8 cellular contexts compared by ENCODE assay signal in the genomic region with DNA sequence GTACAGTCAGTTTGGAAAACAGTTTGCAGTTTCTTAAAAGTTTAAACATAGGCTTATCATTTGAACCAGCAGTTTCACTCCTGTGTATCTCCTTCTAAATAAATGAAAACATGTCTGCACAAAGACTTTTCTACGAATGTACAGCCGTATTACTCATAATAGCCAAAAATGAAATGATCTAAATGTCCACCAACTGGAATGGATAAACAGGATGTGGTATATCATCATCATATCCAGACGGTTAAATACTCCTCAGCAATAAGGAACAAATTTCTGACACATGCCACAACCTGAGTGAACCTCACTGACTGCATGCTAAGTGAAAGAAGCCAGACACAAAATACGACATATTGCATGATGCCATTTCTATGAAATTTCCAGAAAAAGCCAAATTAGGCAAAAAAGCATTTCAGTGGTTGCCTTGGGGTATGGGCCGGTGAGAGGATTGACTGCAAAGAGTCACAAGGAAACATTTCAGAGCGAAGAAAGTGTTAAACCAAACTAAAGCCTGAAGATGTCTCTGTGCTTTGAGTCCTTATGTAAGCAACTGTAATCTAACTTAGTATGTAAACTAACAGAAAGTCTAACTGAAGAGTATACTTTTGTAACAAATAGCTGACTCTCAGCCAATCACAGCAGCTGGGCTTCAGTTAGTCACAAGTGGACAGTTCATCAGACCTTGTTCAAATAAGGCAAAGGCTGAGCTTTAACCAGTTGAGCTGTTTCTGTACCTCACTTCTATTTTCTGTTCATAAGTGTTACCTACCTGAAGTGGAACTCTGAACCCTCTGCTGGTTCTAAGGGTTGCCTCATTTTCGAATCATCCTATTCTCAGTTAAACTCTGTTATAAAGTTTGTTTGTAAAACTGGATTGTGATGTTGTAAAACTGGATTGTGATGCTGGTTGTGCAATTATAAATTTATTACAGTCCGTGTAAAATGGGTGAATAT.
A peak's percentile ranks its signal among the peaks of the same experiment; 100 is the strongest.
DNase-seq lines count a peak whose midpoint lies in the region; ATAC-seq and TF ChIP-seq lines count a peak whose summit lies in the region.

No MANE protein-coding gene starts in this region.

- H3K9me3 ChIP-seq in fibroblast of lung (ENCODE audit: control insufficient read depth, insufficient read depth, low read depth, low read length) (no peaks in the 10 kb centered on the region), stomach smooth muscle (ENCODE audit: control insufficient read depth in 2 of 2, low read length in 2 of 2) (no peaks in the 10 kb centered on the region)

- peak overlapping the region; percentile 84 for H3K27ac ChIP-seq in fibroblast of lung (ENCODE audit: insufficient read depth, low read length)
- H3K27ac ChIP-seq in stomach smooth muscle (ENCODE audit: low read length), result peak overlapping the region; percentile 75

- no peak overlapping the region for H3K9ac ChIP-seq in fibroblast of lung (ENCODE audit: insufficient read depth, low read length)
- peak overlapping the region in 1 of 2 donors; percentile 10 for H3K9ac ChIP-seq in stomach smooth muscle (ENCODE audit: low read length in 2 of 2)

- DNase-seq in HCEC 1CT (peak; percentile 95), NCI-H2029 treated with DMSO at 0.1 percent for 48 hours (lab: John Stamatoyannopoulos, UW) (peak; percentile 25), fibroblast of lung (ENCODE audit: low read depth in 2 of 2) (peak; percentile 93 to 95), NCI-H187 treated with DMSO at 0.1 percent for 48 hours (lab: John Stamatoyannopoulos, UW) (no peak)
- no peak for DNase-seq in stimulated activated CD4-positive, alpha-beta T cell treated with anti-CD3 and anti-CD28 coated beads, Interleukin-2, amount 100 ng/mL, for 48 hours
- DNase-seq in stimulated activated CD4-positive, alpha-beta T cell treated with anti-CD3 and anti-CD28 coated beads, Interleukin-2, amount 100 ng/mL, for 24 hours, result no peak

- H4K20me1 ChIP-seq in fibroblast of lung (ENCODE audit: control insufficient read depth, extremely low read depth, insufficient read depth, low read length), result peaks cover 2% of the 10 kb centered on the region

- H3K27me3 ChIP-seq in fibroblast of lung (ENCODE audit: control insufficient read depth, insufficient read depth, low read length) (no peaks in the 10 kb centered on the region), stomach smooth muscle (ENCODE audit: control insufficient read depth in 1 of 2, insufficient read depth in 2 of 2, low read length in 2 of 2) (no peaks in the 10 kb centered on the region)

- H2AFZ ChIP-seq in fibroblast of lung (ENCODE audit: low read length), result no peak overlapping the region

- no peaks in the 10 kb centered on the region for H3K36me3 ChIP-seq in fibroblast of lung (ENCODE audit: control insufficient read depth, insufficient read depth, low read length)
- no peaks in the 10 kb centered on the region for H3K36me3 ChIP-seq in stomach smooth muscle (ENCODE audit: control insufficient read depth in 2 of 2, insufficient read depth in 2 of 2, low read length in 2 of 2)

- H3K4me2 ChIP-seq in fibroblast of lung (ENCODE audit: extremely low read depth, insufficient read depth, low read length), result peak overlapping the region; percentile 76

- peak; percentile 68 for ATAC-seq in GM18498 (IDR thresholded peaks at IDR 0.05; ENCODE audit: unreplicated experiment)

- H3K4me1 ChIP-seq in fibroblast of lung (ENCODE audit: control insufficient read depth, extremely low read depth, insufficient read depth, low read length) (peaks cover 38% of the 10 kb centered on the region), stomach smooth muscle (ENCODE audit: control insufficient read depth, insufficient read depth, low read length) (peaks cover 28% of the 10 kb centered on the region)

- TF ChIP-seq CTCF in fibroblast of lung (conservative IDR thresholded peaks at IDR 0.05 in 1 of 2, IDR thresholded peaks at IDR 0.05 in 1 of 2; ENCODE audit: low read depth in 1 of 2, low read length in 2 of 2), result no peak

- H3K79me2 ChIP-seq in fibroblast of lung (ENCODE audit: control insufficient read depth, insufficient read depth, low read length), result peaks cover 95% of the 10 kb centered on the region

- H3K4me3 ChIP-seq in fibroblast of lung (replicated peaks in 1 of 4; ENCODE audit: control extremely low read depth in 1 of 4, insufficient read depth in 1 of 4, low read depth in 3 of 4, low read length in 4 of 4), result peak overlapping the region in 3 of 4 experiments; percentile 13 to 44 (median 44)
- H3K4me3 ChIP-seq in stomach smooth muscle (ENCODE audit: low read length in 2 of 2), result peak overlapping the region; percentile 2 to 45

Comparison
In these comparisons a context has a peak if more than half of its experiments do, and no peak if none do; other contexts are left out.
1. DNase-seq: peak in HCEC 1CT (single experiment), NCI-H2029 treated with DMSO at 0.1 percent for 48 hours (single experiment) and fibroblast of lung (2 of 2); none in stimulated activated CD4-positive, alpha-beta T cell treated with anti-CD3 and anti-CD28 coated beads, Interleukin-2, amount 100 ng/mL, for 48 hours (0 of 2), NCI-H187 treated with DMSO at 0.1 percent for 48 hours (single experiment) and stimulated activated CD4-positive, alpha-beta T cell treated with anti-CD3 and anti-CD28 coated beads, Interleukin-2, amount 100 ng/mL, for 24 hours (0 of 2).